In genomic region chr12:92769124-92769901, GRCh38 we compare ENCODE assay signal across 8 cellular contexts.
A peak's percentile ranks its signal among the peaks of the same experiment; 100 is the strongest.
DNase-seq lines count a peak whose midpoint lies in the region; ATAC-seq and TF ChIP-seq lines count a peak whose summit lies in the region.

No MANE protein-coding gene starts in this region.

- no peak overlapping the region for H2AFZ ChIP-seq in trophoblast cell (ENCODE audit: insufficient read depth, low read length, poor library complexity)

- peak; percentile 93 for ATAC-seq in GM21390 (IDR thresholded peaks at IDR 0.05; ENCODE audit: unreplicated experiment)

- no peak overlapping the region for H3K9ac ChIP-seq in trophoblast cell (ENCODE audit: low read length)

- no peak overlapping the region for H4K91ac ChIP-seq in trophoblast cell (ENCODE audit: low read depth, low read length)

- H3K4me3 ChIP-seq in HL-60 (replicated peaks; ENCODE audit: insufficient read depth, low read length) (peak overlapping the region; percentile 6; the same call in 1 of the 2 replicates), lower leg skin (ENCODE audit: low read depth, poor library complexity, severe bottlenecking) (no peak overlapping the region), trophoblast cell (ENCODE audit: low read depth, low read length) (no peak overlapping the region)

- 87 to 89% methylated on average over 4 of the region's 4 CpGs for WGBS in lower leg skin, 2 donors
- no CpG with 5 or more reads among the region's 4 CpGs for WGBS in trophoblast cell (ENCODE audit: extremely low coverage, insufficient coverage, insufficient read length)

- no peaks in the 10 kb centered on the region for H3K36me3 Mint-ChIP-seq in activated CD4-positive, alpha-beta memory T cell treated with anti-CD3 and anti-CD28 coated beads for 36 hours
- H3K36me3 Mint-ChIP-seq in activated CD4-positive, alpha-beta memory T cell treated with anti-CD3 and anti-CD28 coated beads, Interleukin-2, amount 10 ng/mL, durations not matched to agents 7 days and 5 days (ENCODE audit: low read depth), result no peaks in the 10 kb centered on the region

- H3K79me2 ChIP-seq in trophoblast cell (ENCODE audit: control insufficient read depth, insufficient read depth, low read length, poor library complexity), result no peaks in the 10 kb centered on the region

- H2BK120ac ChIP-seq in trophoblast cell (ENCODE audit: insufficient read depth, low read length, poor library complexity), result no peak overlapping the region

- H3K18ac ChIP-seq in trophoblast cell (ENCODE audit: low read length), result no peak overlapping the region

- no peak overlapping the region for H2AK5ac ChIP-seq in trophoblast cell (ENCODE audit: low read length)

- H3K9me3 ChIP-seq in trophoblast cell (ENCODE audit: insufficient read depth, low read depth, low read length), result no peaks in the 10 kb centered on the region

- H3K79me1 ChIP-seq in trophoblast cell (ENCODE audit: low read length), result no peaks in the 10 kb centered on the region

- no peak overlapping the region for H2BK5ac ChIP-seq in trophoblast cell (ENCODE audit: low read depth, low read length, poor library complexity)

- no peak overlapping the region for H4K12ac ChIP-seq in trophoblast cell (ENCODE audit: low read depth, low read length)

- no peak overlapping the region for H2BK12ac ChIP-seq in trophoblast cell (ENCODE audit: low read length)

- no peak overlapping the region for H3K4me2 ChIP-seq in trophoblast cell (ENCODE audit: low read length)

- no peak for TF ChIP-seq POLR2A in lower leg skin (IDR thresholded peaks at IDR 0.05)

- no peaks in the 10 kb centered on the region for H3K36me3 ChIP-seq in trophoblast cell (ENCODE audit: control insufficient read depth in 1 of 2, insufficient read depth in 2 of 2, low read length in 2 of 2)

- no peak for TF ChIP-seq CTCF in HL-60 (IDR thresholded peaks at IDR 0.05; ENCODE audit: insufficient read depth, low read length)
- TF ChIP-seq CTCF in lower leg skin (IDR thresholded peaks at IDR 0.05), result no peak

- no peak overlapping the region for H3K4me3 Mint-ChIP-seq in activated CD4-positive, alpha-beta memory T cell treated with anti-CD3 and anti-CD28 coated beads for 36 hours
- H3K4me3 Mint-ChIP-seq in activated CD4-positive, alpha-beta memory T cell treated with anti-CD3 and anti-CD28 coated beads, Interleukin-2, amount 10 ng/mL, durations not matched to agents 7 days and 5 days, result no peak overlapping the region

- no peaks in the 10 kb centered on the region for H3K27me3 Mint-ChIP-seq in activated CD4-positive, alpha-beta memory T cell treated with anti-CD3 and anti-CD28 coated beads for 36 hours
- no peaks in the 10 kb centered on the region for H3K27me3 Mint-ChIP-seq in activated CD4-positive, alpha-beta memory T cell treated with anti-CD3 and anti-CD28 coated beads, Interleukin-2, amount 10 ng/mL, durations not matched to agents 7 days and 5 days

- H3K23ac ChIP-seq in trophoblast cell (ENCODE audit: low read length), result no peak overlapping the region

- no peak overlapping the region for H3K27ac Mint-ChIP-seq in activated CD4-positive, alpha-beta memory T cell treated with anti-CD3 and anti-CD28 coated beads for 36 hours
- H3K27ac Mint-ChIP-seq in activated CD4-positive, alpha-beta memory T cell treated with anti-CD3 and anti-CD28 coated beads, Interleukin-2, amount 10 ng/mL, durations not matched to agents 7 days and 5 days, result no peak overlapping the region

- intact Hi-C loops in activated CD4-positive, alpha-beta memory T cell treated with anti-CD3 and anti-CD28 coated beads for 36 hours (cut with micrococcal nuclease), result no loop called here
- intact Hi-C loops in lower leg skin (cut with DNase I; ENCODE audit: low total_unique reads), result no loop called here

- H3K9me3 Mint-ChIP-seq in activated CD4-positive, alpha-beta memory T cell treated with anti-CD3 and anti-CD28 coated beads for 36 hours, result no peaks in the 10 kb centered on the region
- H3K9me3 Mint-ChIP-seq in activated CD4-positive, alpha-beta memory T cell treated with anti-CD3 and anti-CD28 coated beads, Interleukin-2, amount 10 ng/mL, durations not matched to agents 7 days and 5 days, result no peaks in the 10 kb centered on the region

- H3K27ac ChIP-seq in HL-60 (replicated peaks) (peak overlapping the region; percentile 48), trophoblast cell (ENCODE audit: low read depth, low read length) (no peak overlapping the region)

- peak; percentile 90 for DNase-seq in GF-D8 (lab: John Stamatoyannopoulos, UW)
- DNase-seq in HL-60 (ENCODE audit: low read depth in 1 of 2, low spot score in 1 of 2), result peak; percentile 75 to 81
- DNase-seq in globus pallidus (ENCODE audit: low spot score), result peak; percentile 24
- no peak for DNase-seq in activated CD4-positive, alpha-beta memory T cell treated with anti-CD3 and anti-CD28 coated beads for 36 hours
- no peak for DNase-seq in lower leg skin (ENCODE audit: low spot score in 2 of 2)
- DNase-seq in activated CD4-positive, alpha-beta memory T cell treated with anti-CD3 and anti-CD28 coated beads, Interleukin-2, amount 10 ng/mL, durations not matched to agents 7 days and 5 days, result no peak
- DNase-seq in trophoblast cell, result no peak

- no peaks in the 10 kb centered on the region for H3K4me1 ChIP-seq in trophoblast cell (ENCODE audit: control insufficient read depth in 1 of 2, insufficient read depth in 2 of 2, low read length in 2 of 2)

- H3K14ac ChIP-seq in trophoblast cell (ENCODE audit: low read length), result no peak overlapping the region

- no peak overlapping the region for H3K4ac ChIP-seq in trophoblast cell (ENCODE audit: low read depth, low read length)

- peaks cover 12% of the 10 kb centered on the region for H3K4me1 Mint-ChIP-seq in activated CD4-positive, alpha-beta memory T cell treated with anti-CD3 and anti-CD28 coated beads for 36 hours (ENCODE audit: low read depth)
- H3K4me1 Mint-ChIP-seq in activated CD4-positive, alpha-beta memory T cell treated with anti-CD3 and anti-CD28 coated beads, Interleukin-2, amount 10 ng/mL, durations not matched to agents 7 days and 5 days, result peaks cover 7% of the 10 kb centered on the region

- H4K8ac ChIP-seq in trophoblast cell (ENCODE audit: low read depth, low read length), result no peak overlapping the region

- CTCF ChIA-PET in activated CD4-positive, alpha-beta memory T cell treated with anti-CD3 and anti-CD28 coated beads for 36 hours (lab: Charles Lee), result no interaction called here
- CTCF ChIA-PET in activated CD4-positive, alpha-beta memory T cell treated with anti-CD3 and anti-CD28 coated beads, Interleukin-2, amount 10 ng/mL, durations not matched to agents 7 days and 5 days (lab: Charles Lee), result interaction anchor here (1.6 kb wide), 1 partner anchor 16 kb away, joined by 4 read pairs; no protein-coding TSS in a partner anchor

- POLR2A ChIA-PET in activated CD4-positive, alpha-beta memory T cell treated with anti-CD3 and anti-CD28 coated beads for 36 hours (lab: Charles Lee), result no interaction called here
- POLR2A ChIA-PET in activated CD4-positive, alpha-beta memory T cell treated with anti-CD3 and anti-CD28 coated beads, Interleukin-2, amount 10 ng/mL, durations not matched to agents 7 days and 5 days (lab: Charles Lee), result interaction anchor here (1.0 to 1.1 kb wide), 2 partner anchors 14 to 160 kb away, joined by 3 read pairs; no protein-coding TSS in a partner anchor

- H3K27me3 ChIP-seq in HL-60 (ENCODE audit: insufficient read depth, poor library complexity, severe bottlenecking), result no peaks in the 10 kb centered on the region
- H3K27me3 ChIP-seq in trophoblast cell (ENCODE audit: insufficient read depth, low read length), result no peaks in the 10 kb centered on the region

Comparison
In these comparisons a context has a peak if more than half of its experiments do, and no peak if none do; other contexts are left out.
1. DNase-seq: peak in GF-D8 (single experiment), HL-60 (2 of 2) and globus pallidus (single experiment); none in activated CD4-positive, alpha-beta memory T cell treated with anti-CD3 and anti-CD28 coated beads for 36 hours (single experiment), lower leg skin (0 of 2), activated CD4-positive, alpha-beta memory T cell treated with anti-CD3 and anti-CD28 coated beads, Interleukin-2, amount 10 ng/mL, durations not matched to agents 7 days and 5 days (single experiment) and trophoblast cell (0 of 2).